In genomic region chr21:38533887-38534286, GRCh38 we compare ENCODE assay signal across 29 cellular contexts. TPM values are rescaled to one million over a fixed set of nuclear protein-coding genes. Genes with fewer than 3 reads are reported as not detected.
DNase-seq lines count a peak whose midpoint lies in the region; ATAC-seq and TF ChIP-seq lines count a peak whose summit lies in the region.
"Had no signal": no experiment of that assay in that cellular context is flagged by ENCODE, and none has a peak within 500 bp of the region (broad histone marks: within the 10 kb centered on the region; RNA-seq: fewer than 3 reads in every experiment).

No MANE protein-coding gene starts in this region.

- H3K4me3 Mint-ChIP-seq in GM23338 = no peak overlapping the region
- H3K4me3 Mint-ChIP-seq: activated naive CD8-positive, alpha-beta T cell treated with anti-CD3 and anti-CD28 coated beads, Interleukin-2, amount 10 ng/mL, durations not matched to agents 7 days and 5 days; mesothelial cell of epicardium; naive B cell; T-helper 2 cell treated with Interferon-gamma antibody and Interleukin-4, amounts not matched to agents 5 μg/mL and 100 μg/mL, for 36 hours had no signal

- ATAC-seq in GM23338 (peak; percentile 43; the same call in 2 of the 3 replicates), lung (ENCODE audit: insufficient read depth, low FRiP score) (peak; percentile 41), GM19397 (IDR thresholded peaks at IDR 0.05; ENCODE audit: unreplicated experiment) (no peak)
- ATAC-seq: left ventricle myocardium superior had no signal

- H3K36me3 Mint-ChIP-seq in GM23338 (ENCODE audit: low read depth) = no peaks in the 10 kb centered on the region
- H3K36me3 Mint-ChIP-seq: activated naive CD8-positive, alpha-beta T cell treated with anti-CD3 and anti-CD28 coated beads, Interleukin-2, amount 10 ng/mL, durations not matched to agents 7 days and 5 days; mesothelial cell of epicardium; naive B cell had no signal

- no peak overlapping the region for H2AFZ ChIP-seq in GM23338

- peak; percentile 14 for DNase-seq in GM23338 (ENCODE audit: low spot score)
- DNase-seq in NCI-H187 treated with DMSO at 0.1 percent for 48 hours (lab: John Stamatoyannopoulos, UW) = peak; percentile 32
- DNase-seq in adipocyte (ENCODE audit: low read depth) = peak; percentile 3
- no peak for DNase-seq in lung (ENCODE audit: low spot score)
- no peak for DNase-seq in occipital lobe (lab: John Stamatoyannopoulos, UW)
- DNase-seq in stimulated activated CD4-positive, alpha-beta T cell treated with anti-CD3 and anti-CD28 coated beads, Interleukin-12 subunit alpha, Interleukin-12 subunit beta, amount 100 ng/mL, for 4 hours = no peak
- DNase-seq: activated CD4-positive, alpha-beta T cell treated with anti-CD3 and anti-CD28 coated beads for 4 hours; activated CD8-positive, alpha-beta memory T cell treated with anti-CD3 and anti-CD28 coated beads for 24 hours; activated gamma-delta T cell; activated naive CD8-positive, alpha-beta T cell treated with anti-CD3 and anti-CD28 coated beads, Interleukin-2, amount 10 ng/mL, durations not matched to agents 7 days and 5 days; cerebellar nuclear complex; COR-L47; DND-41; dorsolateral prefrontal cortex; HCEC 1CT; left ventricle myocardium superior; naive B cell; NCI-H1930; NCI-H345; stimulated activated CD4-positive, alpha-beta T cell treated with anti-CD3 and anti-CD28 coated beads, Interleukin-2, amount 100 ng/mL, for 48 hours; trophoblast cell had no signal

- H3K4me3 ChIP-seq in GM23338 (no peak overlapping the region), adipocyte (ENCODE audit: low read length) (no peak overlapping the region), lung (no peak overlapping the region)
- H3K4me3 ChIP-seq: BLaER1 treated with 17β-estradiol and CSF1 and Interleukin-3, amounts not matched to agents 10 nM and 100 nM; dorsolateral prefrontal cortex had no signal

- H3K9ac ChIP-seq in adipocyte (ENCODE audit: low read length) = no peak overlapping the region
- H3K9ac ChIP-seq: BLaER1 treated with 17β-estradiol and CSF1 and Interleukin-3, amounts not matched to agents 10 nM and 100 nM had no signal

- no peaks in the 10 kb centered on the region for H3K36me3 ChIP-seq in GM23338 (ENCODE audit: insufficient read depth)
- H3K36me3 ChIP-seq in adipocyte (ENCODE audit: control insufficient read depth, insufficient read depth, low read length, severe bottlenecking) = no peaks in the 10 kb centered on the region
- no peaks in the 10 kb centered on the region for H3K36me3 ChIP-seq in lung (ENCODE audit: control insufficient read depth in 2 of 2, insufficient read depth in 2 of 2, low read length in 2 of 2)
- H3K36me3 ChIP-seq: BLaER1 treated with 17β-estradiol and CSF1 and Interleukin-3, amounts not matched to agents 10 nM and 100 nM had no signal

- peaks cover 14% of the 10 kb centered on the region; the same call in 1 of the 2 replicates for H3K4me1 ChIP-seq in GM23338 (ENCODE audit: insufficient read depth)
- H3K4me1 ChIP-seq in adipocyte (ENCODE audit: control insufficient read depth, insufficient read depth, low read length) = peaks cover 19% of the 10 kb centered on the region
- H3K4me1 ChIP-seq in lung (ENCODE audit: control insufficient read depth in 2 of 2, insufficient read depth in 2 of 2, low read length in 2 of 2) = peaks cover 0 to 2% of the 10 kb centered on the region in 2 donors

- no peaks in the 10 kb centered on the region for H3K9me2 ChIP-seq in GM23338 (ENCODE audit: insufficient read depth)

- H3K79me2 ChIP-seq in GM23338 (replicated peaks; ENCODE audit: insufficient read depth) = no peaks in the 10 kb centered on the region

- H4K20me1 ChIP-seq in GM23338 (replicated peaks; ENCODE audit: insufficient read depth) = no peaks in the 10 kb centered on the region; the same call in 1 of the 2 replicates
- H4K20me1 ChIP-seq: BLaER1 treated with 17β-estradiol and CSF1 and Interleukin-3, amounts not matched to agents 10 nM and 100 nM had no signal

- H3K4me2 ChIP-seq in GM23338 = no peak overlapping the region
- H3K4me2 ChIP-seq: BLaER1 treated with 17β-estradiol and CSF1 and Interleukin-3, amounts not matched to agents 10 nM and 100 nM had no signal

- no peaks in the 10 kb centered on the region for H3K27me3 Mint-ChIP-seq in GM23338 (ENCODE audit: insufficient read depth, low read depth, poor library complexity)
- H3K27me3 Mint-ChIP-seq: naive B cell had no signal

- no peaks in the 10 kb centered on the region for H3F3A ChIP-seq in GM23338 (replicated peaks; ENCODE audit: low read depth)

- TF ChIP-seq CTCF in GM23338 (conservative IDR thresholded peaks at IDR 0.05; ENCODE audit: low read depth in 2 of 2) (no peak), lung (IDR thresholded peaks at IDR 0.05; ENCODE audit: control extremely low read depth, extremely low read depth) (no peak)

- H3K9me3 ChIP-seq in adipocyte (ENCODE audit: control insufficient read depth, low read length) = no peaks in the 10 kb centered on the region
- peaks cover 0 to 1% of the 10 kb centered on the region in 2 donors for H3K9me3 ChIP-seq in lung (ENCODE audit: control insufficient read depth in 2 of 2, insufficient read depth in 1 of 2, low read length in 1 of 2)
- H3K9me3 ChIP-seq: BLaER1 treated with 17β-estradiol and CSF1 and Interleukin-3, amounts not matched to agents 10 nM and 100 nM had no signal

- H3K27me3 ChIP-seq in GM23338 (ENCODE audit: insufficient read depth) (no peaks in the 10 kb centered on the region), adipocyte (replicated peaks; ENCODE audit: control insufficient read depth, insufficient read depth, low read length) (peaks cover 4% of the 10 kb centered on the region), lung (ENCODE audit: control insufficient read depth, insufficient read depth) (no peaks in the 10 kb centered on the region)
- H3K27me3 ChIP-seq: BLaER1 treated with 17β-estradiol and CSF1 and Interleukin-3, amounts not matched to agents 10 nM and 100 nM had no signal

- peaks cover 20% of the 10 kb centered on the region for H3K4me1 Mint-ChIP-seq in GM23338
- H3K4me1 Mint-ChIP-seq: activated naive CD8-positive, alpha-beta T cell treated with anti-CD3 and anti-CD28 coated beads, Interleukin-2, amount 10 ng/mL, durations not matched to agents 7 days and 5 days; naive B cell had no signal

- H3K27ac ChIP-seq in GM23338 (ENCODE audit: low read depth) (no peak overlapping the region), lung (ENCODE audit: low read depth in 1 of 2, low read length in 1 of 2) (no peak overlapping the region)
- H3K27ac ChIP-seq: BLaER1 treated with 17β-estradiol and CSF1 and Interleukin-3, amounts not matched to agents 10 nM and 100 nM; dorsolateral prefrontal cortex; HL-60; RWPE1 had no signal

- H3K9me3 Mint-ChIP-seq in GM23338 = no peaks in the 10 kb centered on the region
- H3K9me3 Mint-ChIP-seq: activated naive CD8-positive, alpha-beta T cell treated with anti-CD3 and anti-CD28 coated beads, Interleukin-2, amount 10 ng/mL, durations not matched to agents 7 days and 5 days; mesothelial cell of epicardium; naive B cell; T-helper 2 cell treated with Interferon-gamma antibody and Interleukin-4, amounts not matched to agents 5 μg/mL and 100 μg/mL, for 36 hours had no signal

- H3K27ac Mint-ChIP-seq in GM23338 = no peak overlapping the region
- H3K27ac Mint-ChIP-seq: activated naive CD8-positive, alpha-beta T cell treated with anti-CD3 and anti-CD28 coated beads, Interleukin-2, amount 10 ng/mL, durations not matched to agents 7 days and 5 days; mesothelial cell of epicardium; naive B cell; T-helper 2 cell treated with Interferon-gamma antibody and Interleukin-4, amounts not matched to agents 5 μg/mL and 100 μg/mL, for 36 hours had no signal

- WGBS in lung, 2 donors = 68 to 82% methylated on average over 2 of the region's 2 CpGs

TF ChIP-seq in GM23338, 12 proteins besides CTCF, POLR2A, EP300 and RAD21:
- TF ChIP-seq, protein P1, sequence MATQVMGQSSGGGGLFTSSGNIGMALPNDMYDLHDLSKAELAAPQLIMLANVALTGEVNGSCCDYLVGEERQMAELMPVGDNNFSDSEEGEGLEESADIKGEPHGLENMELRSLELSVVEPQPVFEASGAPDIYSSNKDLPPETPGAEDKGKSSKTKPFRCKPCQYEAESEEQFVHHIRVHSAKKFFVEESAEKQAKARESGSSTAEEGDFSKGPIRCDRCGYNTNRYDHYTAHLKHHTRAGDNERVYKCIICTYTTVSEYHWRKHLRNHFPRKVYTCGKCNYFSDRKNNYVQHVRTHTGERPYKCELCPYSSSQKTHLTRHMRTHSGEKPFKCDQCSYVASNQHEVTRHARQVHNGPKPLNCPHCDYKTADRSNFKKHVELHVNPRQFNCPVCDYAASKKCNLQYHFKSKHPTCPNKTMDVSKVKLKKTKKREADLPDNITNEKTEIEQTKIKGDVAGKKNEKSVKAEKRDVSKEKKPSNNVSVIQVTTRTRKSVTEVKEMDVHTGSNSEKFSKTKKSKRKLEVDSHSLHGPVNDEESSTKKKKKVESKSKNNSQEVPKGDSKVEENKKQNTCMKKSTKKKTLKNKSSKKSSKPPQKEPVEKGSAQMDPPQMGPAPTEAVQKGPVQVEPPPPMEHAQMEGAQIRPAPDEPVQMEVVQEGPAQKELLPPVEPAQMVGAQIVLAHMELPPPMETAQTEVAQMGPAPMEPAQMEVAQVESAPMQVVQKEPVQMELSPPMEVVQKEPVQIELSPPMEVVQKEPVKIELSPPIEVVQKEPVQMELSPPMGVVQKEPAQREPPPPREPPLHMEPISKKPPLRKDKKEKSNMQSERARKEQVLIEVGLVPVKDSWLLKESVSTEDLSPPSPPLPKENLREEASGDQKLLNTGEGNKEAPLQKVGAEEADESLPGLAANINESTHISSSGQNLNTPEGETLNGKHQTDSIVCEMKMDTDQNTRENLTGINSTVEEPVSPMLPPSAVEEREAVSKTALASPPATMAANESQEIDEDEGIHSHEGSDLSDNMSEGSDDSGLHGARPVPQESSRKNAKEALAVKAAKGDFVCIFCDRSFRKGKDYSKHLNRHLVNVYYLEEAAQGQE (IDR thresholded peaks at IDR 0.05; ENCODE audit: unreplicated experiment) = peak; percentile 60
- no peak for TF ChIP-seq ZNF114 (CRISPR knock-in tag; IDR thresholded peaks at IDR 0.05)

RNA-seq across cellular contexts. Expression of gene ERG, which starts 35.6 kb away (rescaled TPM):
- total RNA-seq in GM23338 (2014; rRNA removed; shearing (Covaris generic)) = 0.14 and 1.0 TPM in 2 replicates
- polyA plus RNA-seq in GM23338 (2016; fragmentation: Nextera tagmentation; extraction: Ambion mirVana) = 0.44 and 0.47 TPM in 2 replicates
- 10 to 100 TPM; 26.1 to 30.3 TPM for total RNA-seq in lung
- polyA plus RNA-seq in lung = 10 to 100 TPM in 1 of 2 donors, 1 to 10 TPM in 1; 8.6 to 15.9 TPM
- total RNA-seq in occipital lobe = 1.2 TPM
- total RNA-seq: activated naive CD8-positive, alpha-beta T cell treated with anti-CD3 and anti-CD28 coated beads, Interleukin-2, amount 10 ng/mL, durations not matched to agents 7 days and 5 days; LHCN-M2; OCI-LY7 had no signal

Comparison
In these comparisons a context has a peak if more than half of its experiments do, and no peak if none do; other contexts are left out.
1. DNase-seq: peak in GM23338 (single experiment), NCI-H187 treated with DMSO at 0.1 percent for 48 hours (single experiment) and adipocyte (single experiment); none in lung (single experiment), occipital lobe (single experiment) and stimulated activated CD4-positive, alpha-beta T cell treated with anti-CD3 and anti-CD28 coated beads, Interleukin-12 subunit alpha, Interleukin-12 subunit beta, amount 100 ng/mL, for 4 hours (single experiment).
2. RNA of gene ERG, which starts 35.6 kb away (total RNA-seq): 26.1 to 30.3 TPM in lung; 1.2 TPM in occipital lobe (single experiment) and 0.14 to 1.0 TPM in GM23338; every median in the first group is over 10 times any median in the second.